11 cellular contexts compared by ENCODE assay signal in genomic region chr3:66418432-66419052, GRCh38.
DNase-seq lines count a peak whose midpoint lies in the region; ATAC-seq and TF ChIP-seq lines count a peak whose summit lies in the region.
"Had no signal": no experiment of that assay in that cellular context is flagged by ENCODE, and none has a peak within 500 bp of the region (broad histone marks: within the 10 kb centered on the region; RNA-seq: fewer than 3 reads in every experiment).

No MANE protein-coding gene starts in this region.

- peaks cover 0 to 2% (median 1%) of the 10 kb centered on the region in 3 donors for H3K9me3 ChIP-seq in skeletal muscle tissue (ENCODE audit: control insufficient read depth in 3 of 3, low read length in 3 of 3)

- H3K36me3 ChIP-seq in GM23338 (ENCODE audit: insufficient read depth) (peaks cover 49% of the 10 kb centered on the region), skeletal muscle tissue (ENCODE audit: control insufficient read depth in 3 of 3, insufficient read depth in 3 of 3, low read length in 3 of 3) (peaks cover 4 to 20% (median 17%) of the 10 kb centered on the region in 3 donors)

- no peaks in the 10 kb centered on the region for H3K9me2 ChIP-seq in GM23338 (ENCODE audit: insufficient read depth)

- H3K27ac ChIP-seq in GM23338 (ENCODE audit: low read depth) (no peak overlapping the region), skeletal muscle tissue (ENCODE audit: low read depth, low read length) (peak overlapping the region; percentile 73)

- peaks cover 38% of the 10 kb centered on the region for H3K9me3 Mint-ChIP-seq in GM23338

- peaks cover 48% of the 10 kb centered on the region for H3K4me1 Mint-ChIP-seq in GM23338
- H3K4me1 Mint-ChIP-seq: activated naive CD8-positive, alpha-beta T cell treated with anti-CD3 and anti-CD28 coated beads for 36 hours had no signal

- H3K4me3 Mint-ChIP-seq in GM23338: no peak overlapping the region; the same call in 2 of the 3 replicates
- H3K4me3 Mint-ChIP-seq: activated naive CD8-positive, alpha-beta T cell treated with anti-CD3 and anti-CD28 coated beads for 36 hours; natural killer cell had no signal

- peaks cover 12% of the 10 kb centered on the region for H3K27me3 Mint-ChIP-seq in GM23338 (ENCODE audit: insufficient read depth, low read depth, poor library complexity)
- H3K27me3 Mint-ChIP-seq: activated naive CD8-positive, alpha-beta T cell treated with anti-CD3 and anti-CD28 coated beads for 36 hours had no signal

- ATAC-seq in GM23338: no peak
- ATAC-seq in HG03039 (IDR thresholded peaks at IDR 0.05; ENCODE audit: unreplicated experiment): no peak

- no peak overlapping the region for H3K4me3 ChIP-seq in GM23338
- H3K4me3 ChIP-seq in skeletal muscle tissue (ENCODE audit: low read length in 3 of 3): no peak overlapping the region

- peaks cover 97% of the 10 kb centered on the region for H3K36me3 Mint-ChIP-seq in GM23338 (ENCODE audit: low read depth)

- H3K79me2 ChIP-seq in GM23338 (replicated peaks; ENCODE audit: insufficient read depth): peaks cover 87% of the 10 kb centered on the region

- H2AFZ ChIP-seq in GM23338: no peak overlapping the region

- peak overlapping the region; percentile 24; the same call in 1 of the 2 replicates for H3K27ac Mint-ChIP-seq in GM23338
- H3K27ac Mint-ChIP-seq: activated naive CD8-positive, alpha-beta T cell treated with anti-CD3 and anti-CD28 coated beads for 36 hours; natural killer cell had no signal

- H4K20me1 ChIP-seq in GM23338 (replicated peaks; ENCODE audit: insufficient read depth): peaks cover 20% of the 10 kb centered on the region

- no peaks in the 10 kb centered on the region for H3F3A ChIP-seq in GM23338 (replicated peaks; ENCODE audit: low read depth)

- H3K27me3 ChIP-seq in GM23338 (ENCODE audit: insufficient read depth) (no peaks in the 10 kb centered on the region), skeletal muscle tissue (ENCODE audit: control insufficient read depth in 3 of 3, insufficient read depth in 3 of 3, low read length in 3 of 3) (no peaks in the 10 kb centered on the region)

- H3K9ac ChIP-seq in skeletal muscle tissue (ENCODE audit: low read depth in 1 of 3, low read length in 3 of 3): peak overlapping the region in 2 of 3 donors; percentile 9 to 28

- H3K4me1 ChIP-seq in GM23338 (ENCODE audit: insufficient read depth) (peaks cover 10% of the 10 kb centered on the region), skeletal muscle tissue (ENCODE audit: control insufficient read depth in 3 of 3, insufficient read depth in 3 of 3, low read length in 3 of 3) (peaks cover 22 to 32% (median 29%) of the 10 kb centered on the region in 3 donors)

- peak overlapping the region; percentile 9; the same call in 1 of the 2 replicates for H3K4me2 ChIP-seq in GM23338

- DNase-seq in GM23338 (ENCODE audit: low spot score) (no peak), anterior cingulate cortex (lab: John Stamatoyannopoulos, UW) (peak in 54 of 58 donors; percentile 15 to 90 (median 68)), hypothalamus (lab: John Stamatoyannopoulos, UW) (peak in 42 of 51 donors; percentile 14 to 91 (median 64)), GM10266 (ENCODE audit: extremely low spot score) (no peak), NCI-H446 treated with DMSO at 0.1 percent for 48 hours (lab: John Stamatoyannopoulos, UW) (no peak), NCI-H2107 (lab: John Stamatoyannopoulos, UW) (no peak)
- DNase-seq: activated CD4-positive, alpha-beta T cell treated with anti-CD3 and anti-CD28 coated beads for 48 hours; activated naive CD8-positive, alpha-beta T cell treated with anti-CD3 and anti-CD28 coated beads for 36 hours; natural killer cell had no signal

- TF ChIP-seq CTCF in GM23338 (conservative IDR thresholded peaks at IDR 0.05; ENCODE audit: low read depth in 2 of 2) (no peak), GM10266 (IDR thresholded peaks at IDR 0.05; ENCODE audit: control insufficient read depth, insufficient read depth, low read depth, missing control alignments) (no peak)

TF ChIP-seq in GM23338, 12 proteins besides CTCF, POLR2A, EP300 and RAD21 (continues in another document):
- no peak for TF ChIP-seq STAT1 (IDR thresholded peaks at IDR 0.05; ENCODE audit: unreplicated experiment)
- no peak for TF ChIP-seq REST (IDR thresholded peaks at IDR 0.05; ENCODE audit: unreplicated experiment)
- no peak for TF ChIP-seq NANOG (IDR thresholded peaks at IDR 0.05; ENCODE audit: borderline replicate concordance)
- TF ChIP-seq ZNF331 (CRISPR knock-in tag; IDR thresholded peaks at IDR 0.05; ENCODE audit: low read depth): no peak
- no peak for TF ChIP-seq POLR2AphosphoS5 (IDR thresholded peaks at IDR 0.05; ENCODE audit: low read depth)
- TF ChIP-seq JUNB (IDR thresholded peaks at IDR 0.05; ENCODE audit: unreplicated experiment): no peak
- no peak for TF ChIP-seq EZH2 (IDR thresholded peaks at IDR 0.05; ENCODE audit: low read depth, unreplicated experiment)
- TF ChIP-seq EZH2phosphoT487 (IDR thresholded peaks at IDR 0.05; ENCODE audit: unreplicated experiment): no peak
- TF ChIP-seq ETS1 (IDR thresholded peaks at IDR 0.05): no peak

Comparison
In these comparisons a context has a peak if more than half of its experiments do, and no peak if none do; other contexts are left out.
1. DNase-seq: peak in anterior cingulate cortex (54 of 58) and hypothalamus (42 of 51); none in GM23338 (single experiment), GM10266 (single experiment), NCI-H446 treated with DMSO at 0.1 percent for 48 hours (single experiment) and NCI-H2107 (single experiment).